ENCODE assay signal across 8 cellular contexts in genomic region chr3:197554196-197554561, GRCh38. TPM values are rescaled to one million over a fixed set of nuclear protein-coding genes. Genes with fewer than 3 reads are reported as not detected.
DNase-seq lines count a peak whose midpoint lies in the region; ATAC-seq and TF ChIP-seq lines count a peak whose summit lies in the region.

No MANE protein-coding gene starts in this region.

- H3K4me1 Mint-ChIP-seq in CD8-positive, alpha-beta memory T cell, result peaks cover 13 to 20% (median 20%) of the 10 kb centered on the region in 3 donors
- H3K4me1 Mint-ChIP-seq in memory B cell, result peaks cover 9% of the 10 kb centered on the region

- CTCF ChIA-PET in CD8-positive, alpha-beta memory T cell (lab: Charles Lee), result interaction anchor here (0.7 to 0.9 kb wide), 2 partner anchors 11 to 410 kb away, joined by 3 read pairs; no protein-coding TSS in a partner anchor

- H3K4me3 ChIP-seq in CD8-positive, alpha-beta memory T cell (ENCODE audit: low read length), result peak overlapping the region; percentile 83
- H3K4me3 ChIP-seq in ascending aorta, result peak overlapping the region; percentile 69 to 80

- H3K4me1 ChIP-seq in CD8-positive, alpha-beta memory T cell (ENCODE audit: insufficient read depth, low read length), result peaks cover 10% of the 10 kb centered on the region
- H3K4me1 ChIP-seq in ascending aorta, result peaks cover 0 to 15% of the 10 kb centered on the region in 2 donors

- H3K36me3 Mint-ChIP-seq in CD8-positive, alpha-beta memory T cell, result peaks cover 0 to 5% (median 3%) of the 10 kb centered on the region in 3 donors
- peaks cover 3% of the 10 kb centered on the region for H3K36me3 Mint-ChIP-seq in memory B cell

- peaks cover 11 to 18% of the 10 kb centered on the region in 2 donors for H3K27me3 Mint-ChIP-seq in CD8-positive, alpha-beta memory T cell
- H3K27me3 Mint-ChIP-seq in memory B cell, result no peaks in the 10 kb centered on the region

- H3K9me3 Mint-ChIP-seq in CD8-positive, alpha-beta memory T cell, result no peaks in the 10 kb centered on the region
- no peaks in the 10 kb centered on the region for H3K9me3 Mint-ChIP-seq in memory B cell

- H3K9me3 ChIP-seq in CD8-positive, alpha-beta memory T cell (ENCODE audit: low read length), result no peaks in the 10 kb centered on the region
- no peaks in the 10 kb centered on the region for H3K9me3 ChIP-seq in ascending aorta

- H3K27ac ChIP-seq in CD8-positive, alpha-beta memory T cell (ENCODE audit: low read depth, low read length), result peak overlapping the region; percentile 81
- peak overlapping the region; percentile 82 to 93 for H3K27ac ChIP-seq in ascending aorta

- intact Hi-C loops in ascending aorta (cut with DNase I), result loop anchor here (2.0 to 10.0 kb wide), 4 partner anchors 97 to 1051 kb away; partner anchors contain the start of genes DLG1, PIGZ and RNF168

- POLR2A ChIA-PET in CD8-positive, alpha-beta memory T cell (lab: Charles Lee), result no interaction called here

- no peaks in the 10 kb centered on the region for H3K36me3 ChIP-seq in CD8-positive, alpha-beta memory T cell (ENCODE audit: insufficient read depth, low read length)
- no peaks in the 10 kb centered on the region for H3K36me3 ChIP-seq in ascending aorta

- no peak for TF ChIP-seq CTCF in ascending aorta (IDR thresholded peaks at IDR 0.05)

- peaks cover 6% of the 10 kb centered on the region for H3K27me3 ChIP-seq in CD8-positive, alpha-beta memory T cell (ENCODE audit: insufficient read depth, low read length, poor library complexity, severe bottlenecking)
- no peaks in the 10 kb centered on the region for H3K27me3 ChIP-seq in ascending aorta

- peak overlapping the region; percentile 75 to 96 (median 88) for H3K27ac Mint-ChIP-seq in CD8-positive, alpha-beta memory T cell
- H3K27ac Mint-ChIP-seq in memory B cell, result peak overlapping the region; percentile 75

- peak overlapping the region; percentile 90 to 95 (median 93) for H3K4me3 Mint-ChIP-seq in CD8-positive, alpha-beta memory T cell
- peak overlapping the region; percentile 88 for H3K4me3 Mint-ChIP-seq in memory B cell

- DNase-seq in CD8-positive, alpha-beta memory T cell, result no peak
- DNase-seq in ascending aorta (ENCODE audit: low spot score in 2 of 2) (no peak), memory B cell (ENCODE audit: low spot score in 2 of 2) (no peak), HPDE6-E6E7 (ENCODE audit: extremely low spot score) (no peak), SKM-1 treated with dmso at 0.1 percent for 144 hours (lab: John Stamatoyannopoulos, UW; ENCODE audit: unreplicated experiment) (no peak), NCI-H69 (lab: John Stamatoyannopoulos, UW) (no peak), NCI-H1092 (lab: John Stamatoyannopoulos, UW) (no peak)

- ATAC-seq in HG02852 (IDR thresholded peaks at IDR 0.05; ENCODE audit: unreplicated experiment) (peak; percentile 0), memory B cell (ENCODE audit: low read depth) (no peak)

RNA-seq across cellular contexts. Expression of gene BDH1, which starts 1.6 kb away (rescaled TPM):
- total RNA-seq in CD8-positive, alpha-beta memory T cell, result 10 to 100 TPM; 59.3 to 64.6 TPM
- 21.4 TPM for polyA plus RNA-seq in CD8-positive, alpha-beta memory T cell
- total RNA-seq in ascending aorta, result not detected

Comparison
In these comparisons a context has a peak if more than half of its experiments do, and no peak if none do; other contexts are left out.
1. RNA of gene BDH1, which starts 1.6 kb away (total RNA-seq): 59.3 to 64.6 TPM in CD8-positive, alpha-beta memory T cell; not detected in ascending aorta (single experiment); every median in the first group is over 10 times any median in the second.